1 cellular context compared by ENCODE assay signal in genomic region chr22:30285846-30286200, GRCh38.
TF ChIP-seq lines count a peak whose summit lies in the region.

No MANE protein-coding gene starts in this region.

TF ChIP-seq in IMR-90, 13 proteins besides CTCF, POLR2A, EP300 and RAD21 (continued from another document):
- TF ChIP-seq NFE2L2 (IDR thresholded peaks at IDR 0.05; ENCODE audit: low read depth, low read length), result no peak
- TF ChIP-seq CEBPB (IDR thresholded peaks at IDR 0.05; ENCODE audit: low read depth, low read length), result no peak
- no peak for TF ChIP-seq BHLHE40 (IDR thresholded peaks at IDR 0.05; ENCODE audit: low read depth, low read length)
- no peak for TF ChIP-seq CHD1 (IDR thresholded peaks at IDR 0.05; ENCODE audit: low read depth, low read length)
- no peak for TF ChIP-seq MAZ (IDR thresholded peaks at IDR 0.05; ENCODE audit: borderline replicate concordance, low read depth, low read length)
- no peak for TF ChIP-seq RCOR1 (IDR thresholded peaks at IDR 0.05; ENCODE audit: insufficient replicate concordance, low read length)
- TF ChIP-seq SMC3 (IDR thresholded peaks at IDR 0.05; ENCODE audit: low read depth, low read length), result no peak
- TF ChIP-seq MAFK (IDR thresholded peaks at IDR 0.05; ENCODE audit: low read depth, low read length), result no peak
- TF ChIP-seq, protein P1, sequence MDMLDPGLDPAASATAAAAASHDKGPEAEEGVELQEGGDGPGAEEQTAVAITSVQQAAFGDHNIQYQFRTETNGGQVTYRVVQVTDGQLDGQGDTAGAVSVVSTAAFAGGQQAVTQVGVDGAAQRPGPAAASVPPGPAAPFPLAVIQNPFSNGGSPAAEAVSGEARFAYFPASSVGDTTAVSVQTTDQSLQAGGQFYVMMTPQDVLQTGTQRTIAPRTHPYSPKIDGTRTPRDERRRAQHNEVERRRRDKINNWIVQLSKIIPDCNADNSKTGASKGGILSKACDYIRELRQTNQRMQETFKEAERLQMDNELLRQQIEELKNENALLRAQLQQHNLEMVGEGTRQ (IDR thresholded peaks at IDR 0.05; ENCODE audit: low read depth, low read length), result no peak
- TF ChIP-seq, protein P2, sequence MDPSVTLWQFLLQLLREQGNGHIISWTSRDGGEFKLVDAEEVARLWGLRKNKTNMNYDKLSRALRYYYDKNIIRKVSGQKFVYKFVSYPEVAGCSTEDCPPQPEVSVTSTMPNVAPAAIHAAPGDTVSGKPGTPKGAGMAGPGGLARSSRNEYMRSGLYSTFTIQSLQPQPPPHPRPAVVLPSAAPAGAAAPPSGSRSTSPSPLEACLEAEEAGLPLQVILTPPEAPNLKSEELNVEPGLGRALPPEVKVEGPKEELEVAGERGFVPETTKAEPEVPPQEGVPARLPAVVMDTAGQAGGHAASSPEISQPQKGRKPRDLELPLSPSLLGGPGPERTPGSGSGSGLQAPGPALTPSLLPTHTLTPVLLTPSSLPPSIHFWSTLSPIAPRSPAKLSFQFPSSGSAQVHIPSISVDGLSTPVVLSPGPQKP (IDR thresholded peaks at IDR 0.05; ENCODE audit: borderline replicate concordance, low read depth, low read length), result no peak
- no peak for TF ChIP-seq MXI1 (IDR thresholded peaks at IDR 0.05; ENCODE audit: borderline replicate concordance, low read depth, low read length)
- no peak for TF ChIP-seq RFX5 (IDR thresholded peaks at IDR 0.05; ENCODE audit: low read depth, low read length)
